ENCODE assay signal across 1 cellular context in the genomic region with DNA sequence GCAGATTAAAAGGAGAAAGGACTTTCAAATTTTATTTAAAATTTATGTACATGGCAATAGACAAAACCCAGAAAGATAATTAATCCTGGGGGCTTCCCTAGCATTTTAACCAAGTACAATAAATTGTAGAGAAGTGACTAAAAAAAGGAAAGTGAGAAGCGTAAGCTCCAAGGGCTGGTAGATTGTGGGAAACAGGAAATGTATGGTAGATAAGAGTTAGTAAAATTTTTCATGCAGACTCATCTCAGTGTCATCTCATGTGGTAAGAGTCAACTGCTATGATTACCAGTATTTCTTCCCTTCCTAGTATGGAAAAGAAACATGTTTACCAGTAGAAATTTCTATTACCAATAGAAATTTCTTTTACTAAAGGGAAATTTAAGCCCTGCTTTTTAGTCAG.
TF ChIP-seq lines count a peak whose summit lies in the region.

No MANE protein-coding gene starts in this region.

TF ChIP-seq in HCT116, 20 proteins besides CTCF, POLR2A, EP300 and RAD21:
- TF ChIP-seq SP1 (IDR thresholded peaks at IDR 0.05; ENCODE audit: low read depth) (no peak), SRF (IDR thresholded peaks at IDR 0.05; ENCODE audit: low read depth) (no peak), TCF7L2 (IDR thresholded peaks at IDR 0.05; ENCODE audit: borderline replicate concordance, extremely low read depth, insufficient read depth, insufficient read length) (no peak)
